Comparison of ENCODE assay signal across 21 cellular contexts in genomic region chr1:180278193-180278556, GRCh38. TPM values are rescaled to one million over a fixed set of nuclear protein-coding genes. Genes with fewer than 3 reads are reported as not detected.
"Had no signal": no experiment of that assay in that cellular context is flagged by ENCODE, and none has a peak within 500 bp of the region (broad histone marks: within the 10 kb centered on the region; RNA-seq: fewer than 3 reads in every experiment).

No MANE protein-coding gene starts in this region.

- H3K9me3 ChIP-seq: colonic mucosa, heart right ventricle, left ventricle myocardium inferior, stomach had no signal

- H3K27ac ChIP-seq: colonic mucosa had no signal

- FAIRE-seq: endometrium had no signal

- H3K36me3 ChIP-seq: colonic mucosa had no signal

- H3K4me3 ChIP-seq: colonic mucosa, heart right ventricle, left ventricle myocardium inferior, stomach had no signal

- H3K4me1 ChIP-seq: colonic mucosa had no signal

- H3K27me3 ChIP-seq: colonic mucosa, heart right ventricle, stomach had no signal

- DNase-seq: activated CD4-positive, alpha-beta T cell treated with anti-CD3 and anti-CD28 coated beads, Interleukin-2, amount 10 ng/mL, durations not matched to agents 7 days and 5 days; activated CD8-positive, alpha-beta T cell treated with anti-CD3 and anti-CD28 coated beads, Interleukin-2, amount 10 ng/mL, durations not matched to agents 7 days and 5 days; activated naive CD4-positive, alpha-beta T cell treated with Interleukin-2 at 50 U/mL for 16 hours; activated T-cell treated with anti-CD3 and anti-CD28 coated beads, Interleukin-2, amount 50 U/mL, for 24 hours; central memory CD4-positive, alpha-beta T cell; colonic mucosa; erythroblast; foreskin melanocyte; heart right ventricle; immature natural killer cell; kidney glomerular epithelial cell; left ventricle myocardium inferior; mesendoderm; natural killer cell; posterior cingulate gyrus; retina; stomach; T-cell had no signal

RNA-seq across cellular contexts. Expression of gene LHX4, which starts 48.1 kb away (rescaled TPM):
- total RNA-seq: activated CD4-positive, alpha-beta T cell treated with anti-CD3 and anti-CD28 coated beads, Interleukin-2, amount 10 ng/mL, durations not matched to agents 7 days and 5 days; activated CD8-positive, alpha-beta T cell treated with anti-CD3 and anti-CD28 coated beads, Interleukin-2, amount 10 ng/mL, durations not matched to agents 7 days and 5 days; activated T-helper 2 cell treated with anti-CD3 and anti-CD28 coated beads, Interferon-gamma antibody, Interleukin-2, Interleukin-4, amounts not matched to agents 10 μg/mL and 5 μg/mL and 100 μg/mL, durations not matched to agents 14 hours and 24 hours and 36 hours; heart right ventricle; left ventricle myocardium inferior; temporal lobe had no signal
